Comparison of ENCODE assay signal across 19 cellular contexts in the genomic region with DNA sequence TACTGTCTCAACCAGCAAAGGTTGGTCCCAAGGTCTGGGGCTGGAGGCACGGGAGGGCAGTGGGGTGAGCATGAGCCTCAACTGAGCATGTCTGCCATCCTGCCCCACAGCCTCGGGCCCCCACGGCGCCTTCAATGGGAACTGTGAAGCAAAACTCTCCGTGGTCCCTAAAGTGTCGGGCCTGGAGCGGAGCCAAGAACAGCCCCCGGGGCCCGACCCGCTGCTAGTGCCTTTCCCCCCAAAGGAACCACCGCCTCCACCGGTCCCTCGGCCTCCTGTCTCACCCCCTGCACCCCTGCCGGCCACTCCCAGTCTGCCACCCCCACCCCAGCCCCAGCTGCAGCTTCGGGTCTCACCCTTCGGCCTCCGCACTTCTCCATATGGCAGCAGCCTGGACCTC. TPM values are rescaled to one million over a fixed set of nuclear protein-coding genes. Genes with fewer than 3 reads are reported as not detected.
DNase-seq lines count a peak whose midpoint lies in the region; ATAC-seq and TF ChIP-seq lines count a peak whose summit lies in the region.
"Had no signal": no experiment of that assay in that cellular context is flagged by ENCODE, and none has a peak within 500 bp of the region (broad histone marks: within the 10 kb centered on the region; RNA-seq: fewer than 3 reads in every experiment).

No MANE protein-coding gene starts in this region.

- ATAC-seq in activated naive CD8-positive, alpha-beta T cell treated with anti-CD3 and anti-CD28 coated beads, Interleukin-2, amount 10 ng/mL, durations not matched to agents 7 days and 5 days (ENCODE audit: low read depth), result no peak
- no peak for ATAC-seq in naive thymus-derived CD8-positive, alpha-beta T cell

- peak overlapping the region in 1 of 2 donors; percentile 41 for H3K4me3 Mint-ChIP-seq in CD14-positive monocyte
- H3K4me3 Mint-ChIP-seq in CD8-positive, alpha-beta memory T cell, result peak overlapping the region in 5 of 7 donors; percentile 57 to 94 (median 91)
- H3K4me3 Mint-ChIP-seq in activated naive CD8-positive, alpha-beta T cell treated with anti-CD3 and anti-CD28 coated beads, Interleukin-2, amount 10 ng/mL, durations not matched to agents 7 days and 5 days, result no peak overlapping the region
- H3K4me3 Mint-ChIP-seq in naive thymus-derived CD8-positive, alpha-beta T cell, result peak overlapping the region; percentile 18 to 98 (median 87)

- peaks cover 28% of the 10 kb centered on the region for H3K4me1 Mint-ChIP-seq in CD14-positive monocyte
- H3K4me1 Mint-ChIP-seq in CD8-positive, alpha-beta memory T cell, result peaks cover 34 to 56% (median 37%) of the 10 kb centered on the region in 3 donors
- peaks cover 34% of the 10 kb centered on the region for H3K4me1 Mint-ChIP-seq in activated naive CD8-positive, alpha-beta T cell treated with anti-CD3 and anti-CD28 coated beads, Interleukin-2, amount 10 ng/mL, durations not matched to agents 7 days and 5 days
- H3K4me1 Mint-ChIP-seq in naive thymus-derived CD8-positive, alpha-beta T cell, result peaks cover 26 to 55% (median 44%) of the 10 kb centered on the region in 4 donors

- H3K4me3 ChIP-seq in CD8-positive, alpha-beta memory T cell (ENCODE audit: low read length), result no peak overlapping the region
- H3K4me3 ChIP-seq: PC-9, SK-N-MC, tibial artery had no signal

- peaks cover 43% of the 10 kb centered on the region for H3K4me1 ChIP-seq in CD8-positive, alpha-beta memory T cell (ENCODE audit: insufficient read depth, low read length)

- peaks cover 51% of the 10 kb centered on the region for H3K36me3 ChIP-seq in CD8-positive, alpha-beta memory T cell (ENCODE audit: insufficient read depth, low read length)

- no peaks in the 10 kb centered on the region for H3K27me3 ChIP-seq in CD8-positive, alpha-beta memory T cell (ENCODE audit: insufficient read depth, low read length, poor library complexity, severe bottlenecking)
- H3K27me3 ChIP-seq: sigmoid colon, tibial artery had no signal

- H3K9me3 ChIP-seq in CD8-positive, alpha-beta memory T cell (ENCODE audit: low read length), result no peaks in the 10 kb centered on the region
- H3K9me3 ChIP-seq: sigmoid colon, tibial artery had no signal

- intact Hi-C loops in CD14-positive monocyte (cut with micrococcal nuclease), result no loop called here

- H3K9me3 Mint-ChIP-seq in CD14-positive monocyte, result no peaks in the 10 kb centered on the region
- peaks cover 0 to 2% (median 0%) of the 10 kb centered on the region in 5 donors for H3K9me3 Mint-ChIP-seq in CD8-positive, alpha-beta memory T cell
- no peaks in the 10 kb centered on the region for H3K9me3 Mint-ChIP-seq in activated naive CD8-positive, alpha-beta T cell treated with anti-CD3 and anti-CD28 coated beads, Interleukin-2, amount 10 ng/mL, durations not matched to agents 7 days and 5 days
- H3K9me3 Mint-ChIP-seq in naive thymus-derived CD8-positive, alpha-beta T cell, result no peaks in the 10 kb centered on the region

- no peak for TF ChIP-seq CTCF in CD14-positive monocyte (IDR thresholded peaks at IDR 0.05)
- no peak for TF ChIP-seq CTCF in GM20000 (IDR thresholded peaks at IDR 0.05; ENCODE audit: extremely low read depth, missing control alignments)

- CTCF ChIA-PET in CD8-positive, alpha-beta memory T cell (lab: Charles Lee), result interaction anchor here (2.9 to 4.5 kb wide), 2 partner anchors 12 to 28 kb away, joined by 9 to 24 read pairs; partner anchors contain the start of gene PRR14

- no peak overlapping the region for H3K27ac ChIP-seq in CD8-positive, alpha-beta memory T cell (ENCODE audit: low read depth, low read length)
- H3K27ac ChIP-seq: PC-9, sigmoid colon, SK-N-MC, tibial artery had no signal

- DNase-seq in CD14-positive monocyte (ENCODE audit: low spot score), result no peak
- DNase-seq in CD8-positive, alpha-beta memory T cell, result no peak
- DNase-seq in activated naive CD8-positive, alpha-beta T cell treated with anti-CD3 and anti-CD28 coated beads, Interleukin-2, amount 10 ng/mL, durations not matched to agents 7 days and 5 days, result no peak
- no peak for DNase-seq in naive thymus-derived CD8-positive, alpha-beta T cell
- DNase-seq in GM20000 (ENCODE audit: low spot score), result no peak
- DNase-seq in middle frontal gyrus (ENCODE audit: extremely low spot score, low spot score), result no peak
- DNase-seq in NCI-H146 (lab: John Stamatoyannopoulos, UW), result no peak
- no peak for DNase-seq in NCI-H1092 treated with DMSO at 0.1 percent for 48 hours (lab: John Stamatoyannopoulos, UW)
- DNase-seq: C1 segment of cervical spinal cord; effector CD8-positive, alpha-beta T cell; mammary epithelial cell; NCI-H2107; NCI-H748 treated with DMSO at 0.1 percent for 48 hours; nucleus accumbens; PC-9; sigmoid colon; stimulated activated CD4-positive, alpha-beta T cell treated with anti-CD3 and anti-CD28 coated beads, Interleukin-4, amount 100 ng/mL, for 1 hour; tibial artery had no signal

- POLR2A ChIA-PET in CD8-positive, alpha-beta memory T cell (lab: Charles Lee), result no interaction called here
- POLR2A ChIA-PET in activated naive CD8-positive, alpha-beta T cell treated with anti-CD3 and anti-CD28 coated beads, Interleukin-2, amount 10 ng/mL, durations not matched to agents 7 days and 5 days (lab: Charles Lee), result no interaction called here
- POLR2A ChIA-PET in naive thymus-derived CD8-positive, alpha-beta T cell (lab: Charles Lee), result interaction anchor here (0.6 to 1.4 kb wide), 4 partner anchors 18 to 102 kb away, joined by 3 to 9 read pairs (median 6); no protein-coding TSS in a partner anchor

- peaks cover 60 to 68% of the 10 kb centered on the region in 2 donors for H3K36me3 Mint-ChIP-seq in CD14-positive monocyte
- H3K36me3 Mint-ChIP-seq in CD8-positive, alpha-beta memory T cell, result peaks cover 12 to 77% (median 16%) of the 10 kb centered on the region in 3 donors
- H3K36me3 Mint-ChIP-seq in activated naive CD8-positive, alpha-beta T cell treated with anti-CD3 and anti-CD28 coated beads, Interleukin-2, amount 10 ng/mL, durations not matched to agents 7 days and 5 days, result peaks cover 35% of the 10 kb centered on the region
- peaks cover 5 to 69% (median 16%) of the 10 kb centered on the region in 3 donors for H3K36me3 Mint-ChIP-seq in naive thymus-derived CD8-positive, alpha-beta T cell

- peak overlapping the region in 4 of 7 donors; percentile 20 to 85 (median 56) for H3K27ac Mint-ChIP-seq in CD14-positive monocyte
- H3K27ac Mint-ChIP-seq in CD8-positive, alpha-beta memory T cell, result peak overlapping the region in 4 of 8 donors; percentile 38 to 97 (median 94)
- H3K27ac Mint-ChIP-seq in activated naive CD8-positive, alpha-beta T cell treated with anti-CD3 and anti-CD28 coated beads, Interleukin-2, amount 10 ng/mL, durations not matched to agents 7 days and 5 days, result peak overlapping the region; percentile 95
- peak overlapping the region in 8 of 10 donors; percentile 49 to 92 (median 92) for H3K27ac Mint-ChIP-seq in naive thymus-derived CD8-positive, alpha-beta T cell

- H3K27me3 Mint-ChIP-seq in CD14-positive monocyte (ENCODE audit: low read depth in 3 of 3), result peaks cover 0 to 1% (median 0%) of the 10 kb centered on the region in 3 donors
- no peaks in the 10 kb centered on the region for H3K27me3 Mint-ChIP-seq in CD8-positive, alpha-beta memory T cell
- no peaks in the 10 kb centered on the region for H3K27me3 Mint-ChIP-seq in activated naive CD8-positive, alpha-beta T cell treated with anti-CD3 and anti-CD28 coated beads, Interleukin-2, amount 10 ng/mL, durations not matched to agents 7 days and 5 days
- no peaks in the 10 kb centered on the region for H3K27me3 Mint-ChIP-seq in naive thymus-derived CD8-positive, alpha-beta T cell

RNA-seq across cellular contexts. Expression of gene FBRS, which starts 4.2 kb away (rescaled TPM):
- 1 to 10 TPM; 1.4 to 2.1 TPM for polyA plus RNA-seq in CD14-positive monocyte
- 100 to 1,000 TPM; 115 to 124 TPM for total RNA-seq in CD8-positive, alpha-beta memory T cell
- 7.1 TPM for polyA plus RNA-seq in CD8-positive, alpha-beta memory T cell
- 100 to 1,000 TPM; 140 to 143 TPM for total RNA-seq in activated naive CD8-positive, alpha-beta T cell treated with anti-CD3 and anti-CD28 coated beads, Interleukin-2, amount 10 ng/mL, durations not matched to agents 7 days and 5 days
- total RNA-seq in naive thymus-derived CD8-positive, alpha-beta T cell, result 100 to 1,000 TPM; 208 to 221 TPM
- polyA plus RNA-seq in naive thymus-derived CD8-positive, alpha-beta T cell, result 1 to 10 TPM; 3.2 to 8.0 (median 4.4) TPM

RNA-seq across cellular contexts. Expression of gene PRR14, which starts 11.7 kb away (rescaled TPM):
- 10 to 100 TPM in 1 of 2 donors, 1 to 10 TPM in 1; 6.1 to 10.4 TPM for polyA plus RNA-seq in CD14-positive monocyte
- total RNA-seq in CD8-positive, alpha-beta memory T cell, result 10 to 100 TPM; 87.5 to 92.5 TPM
- 29.7 TPM for polyA plus RNA-seq in CD8-positive, alpha-beta memory T cell
- 10 to 100 TPM; 89.7 to 97.1 TPM for total RNA-seq in activated naive CD8-positive, alpha-beta T cell treated with anti-CD3 and anti-CD28 coated beads, Interleukin-2, amount 10 ng/mL, durations not matched to agents 7 days and 5 days
- 10 to 100 TPM; 81.4 to 83.8 TPM for total RNA-seq in naive thymus-derived CD8-positive, alpha-beta T cell
- 10 to 100 TPM; 13.3 to 22.3 (median 15.3) TPM for polyA plus RNA-seq in naive thymus-derived CD8-positive, alpha-beta T cell

RNA-seq across cellular contexts. Expression of gene SRCAP, which starts 36.5 kb away (rescaled TPM):
- 1 to 10 TPM; 3.0 to 6.3 TPM for polyA plus RNA-seq in CD14-positive monocyte
- 10 to 100 TPM; 75.4 to 76.3 TPM for total RNA-seq in CD8-positive, alpha-beta memory T cell
- 33.0 TPM for polyA plus RNA-seq in CD8-positive, alpha-beta memory T cell
- 10 to 100 TPM; 89.4 to 92.2 TPM for total RNA-seq in activated naive CD8-positive, alpha-beta T cell treated with anti-CD3 and anti-CD28 coated beads, Interleukin-2, amount 10 ng/mL, durations not matched to agents 7 days and 5 days
- 100 to 1,000 TPM; 107 to 110 TPM for total RNA-seq in naive thymus-derived CD8-positive, alpha-beta T cell
- 10 to 100 TPM in 2 of 3 donors, 1 to 10 TPM in 1; 5.2 to 31.3 (median 14.9) TPM for polyA plus RNA-seq in naive thymus-derived CD8-positive, alpha-beta T cell

RNA-seq across cellular contexts. Expression of gene ZNF689, which starts 52.3 kb away (rescaled TPM):
- 10 to 100 TPM in 1 of 2 donors, 1 to 10 TPM in 1; 8.0 to 11.2 TPM for polyA plus RNA-seq in CD14-positive monocyte
- 10 to 100 TPM; 14.6 to 15.7 TPM for total RNA-seq in CD8-positive, alpha-beta memory T cell
- polyA plus RNA-seq in CD8-positive, alpha-beta memory T cell, result 13.7 TPM
- 10 to 100 TPM; 12.7 to 14.4 TPM for total RNA-seq in activated naive CD8-positive, alpha-beta T cell treated with anti-CD3 and anti-CD28 coated beads, Interleukin-2, amount 10 ng/mL, durations not matched to agents 7 days and 5 days
- total RNA-seq in naive thymus-derived CD8-positive, alpha-beta T cell, result 10 to 100 TPM; 10.8 to 13.7 TPM
- polyA plus RNA-seq in naive thymus-derived CD8-positive, alpha-beta T cell, result 10 to 100 TPM in 2 of 3 donors, 1 to 10 TPM in 1; 7.7 to 12.5 (median 11.0) TPM
